ENCODE assay signal across 12 cellular contexts in genomic region chr3:184815046-184815930, GRCh38. TPM values are rescaled to one million over a fixed set of nuclear protein-coding genes. Genes with fewer than 3 reads are reported as not detected.
A peak's percentile ranks its signal among the peaks of the same experiment; 100 is the strongest.
DNase-seq lines count a peak whose midpoint lies in the region; ATAC-seq and TF ChIP-seq lines count a peak whose summit lies in the region.
"Had no signal": no experiment of that assay in that cellular context is flagged by ENCODE, and none has a peak within 500 bp of the region (broad histone marks: within the 10 kb centered on the region; RNA-seq: fewer than 3 reads in every experiment).

No MANE protein-coding gene starts in this region.

- intact Hi-C loops in activated naive CD4-positive, alpha-beta T cell treated with anti-CD3 and anti-CD28 coated beads for 36 hours (cut with micrococcal nuclease), result no loop called here
- intact Hi-C loops in Panc1 (cut with micrococcal nuclease; ENCODE audit: unreplicated experiment) (no loop called here), esophagus squamous epithelium (cut with DNase I) (no loop called here)

- TF ChIP-seq POLR2A in esophagus squamous epithelium (IDR thresholded peaks at IDR 0.05), result no peak

- H3K27me3 Mint-ChIP-seq in activated naive CD4-positive, alpha-beta T cell treated with anti-CD3 and anti-CD28 coated beads for 36 hours (ENCODE audit: low read depth), result no peaks in the 10 kb centered on the region

- CTCF ChIA-PET in activated naive CD4-positive, alpha-beta T cell treated with anti-CD3 and anti-CD28 coated beads for 36 hours (lab: Charles Lee), result interaction anchor here (0.5 to 3.3 kb wide), 7 partner anchors 11 to 258 kb away, joined by 3 to 21 read pairs (median 5); no protein-coding TSS in a partner anchor
- CTCF ChIA-PET in Panc1 (lab: Charles Lee), result interaction anchor here (0.6 kb wide), 1 partner anchor 1754 kb away, joined by 3 read pairs; no protein-coding TSS in a partner anchor

- POLR2A ChIA-PET in Panc1 (lab: Charles Lee), result no interaction called here

- H3K9me3 ChIP-seq in Panc1 (ENCODE audit: control insufficient read depth, insufficient read depth, low read depth, low read length), result no peaks in the 10 kb centered on the region
- H3K9me3 ChIP-seq in skeletal muscle tissue (ENCODE audit: control insufficient read depth in 3 of 3, low read length in 3 of 3), result no peaks in the 10 kb centered on the region
- no peaks in the 10 kb centered on the region for H3K9me3 ChIP-seq in esophagus squamous epithelium

- no peak overlapping the region for H3K27ac ChIP-seq in Panc1 (ENCODE audit: low read length)
- H3K27ac ChIP-seq in skeletal muscle tissue (ENCODE audit: low read depth, low read length), result peak overlapping the region; percentile 94
- no peak overlapping the region for H3K27ac ChIP-seq in esophagus squamous epithelium
- H3K27ac ChIP-seq: epithelial cell of prostate had no signal

- WGBS in esophagus squamous epithelium, 2 donors, result 72 to 77% methylated on average over 7 of the region's 7 CpGs

- peaks cover 13% of the 10 kb centered on the region for H3K4me1 ChIP-seq in Panc1 (ENCODE audit: control insufficient read depth, insufficient read depth, low read length)
- peaks cover 34 to 61% (median 47%) of the 10 kb centered on the region in 3 donors for H3K4me1 ChIP-seq in skeletal muscle tissue (ENCODE audit: control insufficient read depth in 3 of 3, insufficient read depth in 3 of 3, low read length in 3 of 3)
- H3K4me1 ChIP-seq in esophagus squamous epithelium, result peaks cover 5 to 19% (median 8%) of the 10 kb centered on the region in 3 donors

- H3K9ac ChIP-seq in skeletal muscle tissue (ENCODE audit: low read depth in 1 of 3, low read length in 3 of 3), result no peak overlapping the region

- H3K4me1 Mint-ChIP-seq in activated naive CD4-positive, alpha-beta T cell treated with anti-CD3 and anti-CD28 coated beads for 36 hours (ENCODE audit: low read depth), result peaks cover 58% of the 10 kb centered on the region

- H3K36me3 Mint-ChIP-seq in activated naive CD4-positive, alpha-beta T cell treated with anti-CD3 and anti-CD28 coated beads for 36 hours (ENCODE audit: low read depth), result peaks cover 4% of the 10 kb centered on the region

- TF ChIP-seq CTCF in Panc1 (IDR thresholded peaks at IDR 0.05), result no peak
- TF ChIP-seq CTCF in esophagus squamous epithelium (IDR thresholded peaks at IDR 0.05), result no peak

- H3K4me3 Mint-ChIP-seq in activated naive CD4-positive, alpha-beta T cell treated with anti-CD3 and anti-CD28 coated beads for 36 hours, result no peak overlapping the region

- ATAC-seq in Panc1, result no peak
- ATAC-seq in HG02610 (IDR thresholded peaks at IDR 0.05; ENCODE audit: unreplicated experiment), result no peak
- ATAC-seq: left lobe of liver had no signal

- BruUV-seq in Panc1 (replicated peaks; lab: Mats Ljungman, UMichigan), result no TSS peak

- in situ Hi-C loops in Panc1 (cut with HindIII; ENCODE audit: low pct_unique_long_range_greater_than_20kb, low sequenced_read_pairs), result no loop called here

- peak; percentile 48 for DNase-seq in activated naive CD4-positive, alpha-beta T cell treated with anti-CD3 and anti-CD28 coated beads for 36 hours
- DNase-seq in activated naive CD4-positive, alpha-beta T cell (lab: John Stamatoyannopoulos, UW), result no peak
- peak; percentile 15 for DNase-seq in Panc1 (ENCODE audit: low read depth, low spot score)
- DNase-seq in central memory CD4-positive, alpha-beta T cell, result peak; percentile 16
- DNase-seq in NCI-H446 (lab: John Stamatoyannopoulos, UW), result no peak
- no peak for DNase-seq in esophagus squamous epithelium (lab: John Stamatoyannopoulos, UW)
- DNase-seq: posterior cingulate gyrus had no signal

- H3K36me3 ChIP-seq in Panc1 (ENCODE audit: control insufficient read depth, insufficient read depth, low read length) (peaks cover 7% of the 10 kb centered on the region; the same call in 1 of the 2 replicates), skeletal muscle tissue (ENCODE audit: control insufficient read depth in 3 of 3, insufficient read depth in 3 of 3, low read length in 3 of 3) (no peaks in the 10 kb centered on the region), esophagus squamous epithelium (peaks cover 0 to 18% (median 0%) of the 10 kb centered on the region in 3 donors)

- peak overlapping the region; percentile 52 for H3K27ac Mint-ChIP-seq in activated naive CD4-positive, alpha-beta T cell treated with anti-CD3 and anti-CD28 coated beads for 36 hours
- H3K27ac Mint-ChIP-seq: activated naive CD4-positive, alpha-beta T cell treated with anti-CD3 and anti-CD28 coated beads, Interleukin-2, amount 50 U/mL, for 72 hours had no signal

- H3K9me3 Mint-ChIP-seq in activated naive CD4-positive, alpha-beta T cell treated with anti-CD3 and anti-CD28 coated beads for 36 hours, result no peaks in the 10 kb centered on the region
- H3K9me3 Mint-ChIP-seq: activated naive CD4-positive, alpha-beta T cell treated with anti-CD3 and anti-CD28 coated beads, Interleukin-2, amount 50 U/mL, for 72 hours had no signal

- H3K4me3 ChIP-seq in Panc1 (ENCODE audit: low read depth in 2 of 2, low read length in 2 of 2), result no peak overlapping the region
- peak overlapping the region in 1 of 3 donors; percentile 17 for H3K4me3 ChIP-seq in skeletal muscle tissue (ENCODE audit: low read length in 3 of 3)
- no peak overlapping the region for H3K4me3 ChIP-seq in esophagus squamous epithelium

- H3K27me3 ChIP-seq in Panc1 (ENCODE audit: control insufficient read depth, insufficient read depth, low read length) (no peaks in the 10 kb centered on the region), skeletal muscle tissue (ENCODE audit: control insufficient read depth in 3 of 3, insufficient read depth in 3 of 3, low read length in 3 of 3) (no peaks in the 10 kb centered on the region), esophagus squamous epithelium (no peaks in the 10 kb centered on the region)

RNA-seq across cellular contexts. Expression of gene VPS8, which starts 3.3 kb away (rescaled TPM):
- 10 to 100 TPM; 32.7 to 33.7 TPM for total RNA-seq in activated naive CD4-positive, alpha-beta T cell treated with anti-CD3 and anti-CD28 coated beads for 36 hours
- total RNA-seq in Panc1 (2021; ENCODE audit: unreplicated experiment) (72.3 TPM), skeletal muscle tissue (316 TPM), esophagus squamous epithelium (10 to 100 TPM; 23.7 to 61.8 (median 37.1) TPM)
- polyA plus RNA-seq in Panc1 (2012; ENCODE audit: insufficient read length), result 20.5 TPM

Comparison
In these comparisons a context has a peak if more than half of its experiments do, and no peak if none do; other contexts are left out.
1. DNase-seq: peak in activated naive CD4-positive, alpha-beta T cell treated with anti-CD3 and anti-CD28 coated beads for 36 hours (single experiment), Panc1 (single experiment) and central memory CD4-positive, alpha-beta T cell (single experiment); none in activated naive CD4-positive, alpha-beta T cell (0 of 4), NCI-H446 (0 of 2) and esophagus squamous epithelium (single experiment).